ENCODE assay signal across 30 cellular contexts in the genomic region with DNA sequence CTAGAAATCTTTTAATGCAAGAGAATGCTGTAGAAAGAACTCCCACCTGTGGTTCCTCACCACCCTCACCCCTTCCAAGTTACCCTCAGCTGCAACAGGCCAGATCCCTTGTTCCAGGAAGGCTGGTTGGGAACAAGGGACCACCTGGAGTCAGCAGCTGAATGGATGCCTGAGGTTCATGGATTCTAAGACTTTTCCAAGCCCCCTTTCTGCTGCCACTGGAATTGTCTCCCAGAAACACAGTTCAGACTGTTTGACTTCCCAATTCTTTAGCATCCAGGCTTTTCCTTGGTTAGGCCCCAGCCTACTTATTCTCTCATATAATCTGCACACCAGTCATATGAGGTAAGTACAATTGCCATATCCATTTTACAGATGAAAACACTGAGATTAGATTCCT.
"Had no signal": no experiment of that assay in that cellular context is flagged by ENCODE, and none has a peak within 500 bp of the region (broad histone marks: within the 10 kb centered on the region; RNA-seq: fewer than 3 reads in every experiment).

No MANE protein-coding gene starts in this region.

- H3K36me3 Mint-ChIP-seq: activated CD4-positive, alpha-beta memory T cell treated with anti-CD3 and anti-CD28 coated beads for 36 hours; activated naive CD4-positive, alpha-beta T cell treated with anti-CD3 and anti-CD28 coated beads, Interleukin-2, amount 50 U/mL, for 72 hours had no signal

- H3K4me1 ChIP-seq: body of pancreas had no signal

- H3K9me3 ChIP-seq: adrenal gland, body of pancreas had no signal

- H3K36me3 ChIP-seq: adrenal gland had no signal

- H3K27ac ChIP-seq: PC-9, RWPE1 had no signal

- H3K27me3 Mint-ChIP-seq: activated CD4-positive, alpha-beta memory T cell treated with anti-CD3 and anti-CD28 coated beads for 36 hours; activated CD4-positive, alpha-beta T cell treated with anti-CD3 and anti-CD28 coated beads for 36 hours; activated CD4-positive, alpha-beta T cell treated with anti-CD3 and anti-CD28 coated beads, Interleukin-2, amount 10 ng/mL, durations not matched to agents 7 days and 5 days had no signal

- H3K9me3 Mint-ChIP-seq: activated CD4-positive, alpha-beta memory T cell treated with anti-CD3 and anti-CD28 coated beads for 36 hours; activated CD4-positive, alpha-beta T cell treated with anti-CD3 and anti-CD28 coated beads, Interleukin-2, amount 10 ng/mL, durations not matched to agents 7 days and 5 days; activated naive CD4-positive, alpha-beta T cell treated with anti-CD3 and anti-CD28 coated beads for 36 hours; activated naive CD4-positive, alpha-beta T cell treated with anti-CD3 and anti-CD28 coated beads, Interleukin-2, amount 50 U/mL, for 72 hours; activated T-cell treated with anti-CD3 and anti-CD28 coated beads, Interleukin-2, amount 50 U/mL, for 4 hours; activated T-helper 1 cell treated with anti-CD3 and anti-CD28 coated beads, Interleukin-12 subunit alpha, Interleukin-12 subunit beta, Interleukin-2, Interleukin-4 antibody, amounts not matched to agents 30 ng/mL and 10 ng/mL and 1 ng/mL, durations not matched to agents 14 hours and 24 hours and 36 hours; T-helper 1 cell treated with Interleukin-12 subunit alpha and Interleukin-12 subunit beta and Interleukin-4 antibody, amounts not matched to agents 30 μg/mL and 1 μg/mL, for 36 hours; T-helper 2 cell treated with Interferon-gamma antibody and Interleukin-4, amounts not matched to agents 5 μg/mL and 100 μg/mL, for 36 hours had no signal

- ATAC-seq: activated CD4-positive, alpha-beta T cell treated with anti-CD3 and anti-CD28 coated beads for 36 hours; activated CD4-positive, CD25-positive, alpha-beta regulatory T cell treated with anti-CD3 and anti-CD28 coated beads, Interleukin-2, amount 50 U/mL, for 24 hours; activated naive CD4-positive, alpha-beta T cell treated with anti-CD3 and anti-CD28 coated beads, Interleukin-2, amount 50 U/mL, for 72 hours; activated T-cell treated with anti-CD3 and anti-CD28 coated beads, Interleukin-2, amount 50 U/mL, for 4 hours; body of pancreas; Right ventricle myocardium inferior had no signal

- DNase-seq: activated CD4-positive, alpha-beta memory T cell treated with anti-CD3 and anti-CD28 coated beads for 36 hours; activated CD4-positive, alpha-beta T cell treated with anti-CD3 and anti-CD28 coated beads for 36 hours; activated CD4-positive, alpha-beta T cell treated with anti-CD3 and anti-CD28 coated beads, Interleukin-2, amount 10 ng/mL, durations not matched to agents 7 days and 5 days; activated CD8-positive, alpha-beta memory T cell treated with anti-CD3 and anti-CD28 coated beads, Interleukin-2, amount 50 U/mL, for 4 hours; activated gamma-delta T cell treated with Interleukin-2 at 50 U/mL for 16 hours; activated naive CD4-positive, alpha-beta T cell treated with anti-CD3 and anti-CD28 coated beads for 36 hours; activated T-cell treated with anti-CD3 and anti-CD28 coated beads for 4 hours; activated T-cell treated with anti-CD3 and anti-CD28 coated beads, Interleukin-2, amount 50 U/mL, for 4 hours; body of pancreas; caudate nucleus; cerebellar nuclear complex; Karpas-422; KBM-7; NCI-H1105; NCI-H1417 treated with DMSO at 0.1 percent for 48 hours; NCI-H1694; NCI-H2029; NCI-H510A; NCI-H526; NCI-H748 treated with DMSO at 0.1 percent for 48 hours; PC-9; SIG-M5 had no signal

- H3K4me3 ChIP-seq: adrenal gland, body of pancreas, PC-9 had no signal

- H3K27me3 ChIP-seq: adrenal gland, body of pancreas had no signal

- H3K4me3 Mint-ChIP-seq: activated CD4-positive, alpha-beta memory T cell treated with anti-CD3 and anti-CD28 coated beads for 36 hours; activated CD4-positive, alpha-beta T cell treated with anti-CD3 and anti-CD28 coated beads for 36 hours; activated CD4-positive, alpha-beta T cell treated with anti-CD3 and anti-CD28 coated beads, Interleukin-2, amount 10 ng/mL, durations not matched to agents 7 days and 5 days; activated naive CD4-positive, alpha-beta T cell treated with anti-CD3 and anti-CD28 coated beads for 36 hours; activated T-cell treated with anti-CD3 and anti-CD28 coated beads, Interleukin-2, amount 50 U/mL, for 4 hours; activated T-helper 1 cell treated with anti-CD3 and anti-CD28 coated beads, Interleukin-12 subunit alpha, Interleukin-12 subunit beta, Interleukin-2, Interleukin-4 antibody, amounts not matched to agents 30 ng/mL and 10 ng/mL and 1 ng/mL, durations not matched to agents 14 hours and 24 hours and 36 hours; T-helper 1 cell treated with Interleukin-12 subunit alpha and Interleukin-12 subunit beta and Interleukin-4 antibody, amounts not matched to agents 30 μg/mL and 1 μg/mL, for 36 hours; T-helper 2 cell treated with Interferon-gamma antibody and Interleukin-4, amounts not matched to agents 5 μg/mL and 100 μg/mL, for 36 hours had no signal

- H3K27ac Mint-ChIP-seq: activated CD4-positive, alpha-beta memory T cell treated with anti-CD3 and anti-CD28 coated beads for 36 hours; activated CD4-positive, alpha-beta T cell treated with anti-CD3 and anti-CD28 coated beads for 36 hours; activated CD4-positive, alpha-beta T cell treated with anti-CD3 and anti-CD28 coated beads, Interleukin-2, amount 10 ng/mL, durations not matched to agents 7 days and 5 days; activated naive CD4-positive, alpha-beta T cell treated with anti-CD3 and anti-CD28 coated beads for 36 hours; activated naive CD4-positive, alpha-beta T cell treated with anti-CD3 and anti-CD28 coated beads, Interleukin-2, amount 50 U/mL, for 72 hours; activated T-helper 1 cell treated with anti-CD3 and anti-CD28 coated beads, Interleukin-12 subunit alpha, Interleukin-12 subunit beta, Interleukin-2, Interleukin-4 antibody, amounts not matched to agents 30 ng/mL and 10 ng/mL and 1 ng/mL, durations not matched to agents 14 hours and 24 hours and 36 hours; T-helper 1 cell treated with Interleukin-12 subunit alpha and Interleukin-12 subunit beta and Interleukin-4 antibody, amounts not matched to agents 30 μg/mL and 1 μg/mL, for 36 hours; T-helper 2 cell treated with Interferon-gamma antibody and Interleukin-4, amounts not matched to agents 5 μg/mL and 100 μg/mL, for 36 hours had no signal
